ENCODE assay signal across 1 cellular context in genomic region chr14:23057757-23058653, GRCh38.
TF ChIP-seq lines count a peak whose summit lies in the region.

No MANE protein-coding gene starts in this region.

TF ChIP-seq in HEK293, 187 proteins besides CTCF, POLR2A, EP300 and RAD21 (continued from another document and continues in another):
- TF ChIP-seq SALL2 (tag by site-specific recombination; IDR thresholded peaks at IDR 0.05; ENCODE audit: borderline replicate concordance) = no peak
- TF ChIP-seq ZNF776 (tag by site-specific recombination; IDR thresholded peaks at IDR 0.05; ENCODE audit: borderline replicate concordance) = no peak
- peak; percentile 80; the same call in 1 of the 2 replicates for TF ChIP-seq ZNF561 (tag by site-specific recombination; IDR thresholded peaks at IDR 0.05; ENCODE audit: borderline replicate concordance)
- no peak for TF ChIP-seq MEIS1 (CRISPR knock-in tag; IDR thresholded peaks at IDR 0.05; ENCODE audit: borderline replicate concordance)
- TF ChIP-seq GLIS1 (tag by site-specific recombination; IDR thresholded peaks at IDR 0.05) = peak; percentile 83
- no peak for TF ChIP-seq YY2 (tag by site-specific recombination; IDR thresholded peaks at IDR 0.05)
- TF ChIP-seq ZNF146 (tag by site-specific recombination; IDR thresholded peaks at IDR 0.05) = no peak
- TF ChIP-seq IKZF3 (tag by site-specific recombination; IDR thresholded peaks at IDR 0.05) = peak; percentile 96
- no peak for TF ChIP-seq ZNF658 (tag by site-specific recombination; IDR thresholded peaks at IDR 0.05)
- TF ChIP-seq HOXC10 (CRISPR knock-in tag; IDR thresholded peaks at IDR 0.05) = no peak
- no peak; the same call in none of the 2 replicates for TF ChIP-seq ZNF692 (tag by site-specific recombination; IDR thresholded peaks at IDR 0.05)
- peak; percentile 66 for TF ChIP-seq ZBTB17 (tag by site-specific recombination; IDR thresholded peaks at IDR 0.05)
- TF ChIP-seq ZNF394 (tag by site-specific recombination; IDR thresholded peaks at IDR 0.05; ENCODE audit: borderline replicate concordance) = peak; percentile 56; the same call in 1 of the 2 replicates
- TF ChIP-seq ZNF398 (tag by site-specific recombination; IDR thresholded peaks at IDR 0.05) = peak; percentile 48
- no peak for TF ChIP-seq YY1 (tag by site-specific recombination; IDR thresholded peaks at IDR 0.05)
- peak; percentile 82 for TF ChIP-seq ZNF324 (tag by site-specific recombination; IDR thresholded peaks at IDR 0.05)
- TF ChIP-seq ZNF777 (tag by site-specific recombination; IDR thresholded peaks at IDR 0.05; ENCODE audit: borderline replicate concordance) = no peak
- no peak for TF ChIP-seq ZNF404 (tag by site-specific recombination; IDR thresholded peaks at IDR 0.05)
- TF ChIP-seq, protein P1, sequence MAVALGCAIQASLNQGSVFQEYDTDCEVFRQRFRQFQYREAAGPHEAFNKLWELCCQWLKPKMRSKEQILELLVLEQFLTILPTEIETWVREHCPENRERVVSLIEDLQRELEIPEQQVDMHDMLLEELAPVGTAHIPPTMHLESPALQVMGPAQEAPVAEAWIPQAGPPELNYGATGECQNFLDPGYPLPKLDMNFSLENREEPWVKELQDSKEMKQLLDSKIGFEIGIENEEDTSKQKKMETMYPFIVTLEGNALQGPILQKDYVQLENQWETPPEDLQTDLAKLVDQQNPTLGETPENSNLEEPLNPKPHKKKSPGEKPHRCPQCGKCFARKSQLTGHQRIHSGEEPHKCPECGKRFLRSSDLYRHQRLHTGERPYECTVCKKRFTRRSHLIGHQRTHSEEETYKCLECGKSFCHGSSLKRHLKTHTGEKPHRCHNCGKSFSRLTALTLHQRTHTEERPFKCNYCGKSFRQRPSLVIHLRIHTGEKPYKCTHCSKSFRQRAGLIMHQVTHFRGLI (tag by site-specific recombination; IDR thresholded peaks at IDR 0.05) = peak; percentile 57; the same call in 1 of the 2 replicates
- TF ChIP-seq, protein P2, sequence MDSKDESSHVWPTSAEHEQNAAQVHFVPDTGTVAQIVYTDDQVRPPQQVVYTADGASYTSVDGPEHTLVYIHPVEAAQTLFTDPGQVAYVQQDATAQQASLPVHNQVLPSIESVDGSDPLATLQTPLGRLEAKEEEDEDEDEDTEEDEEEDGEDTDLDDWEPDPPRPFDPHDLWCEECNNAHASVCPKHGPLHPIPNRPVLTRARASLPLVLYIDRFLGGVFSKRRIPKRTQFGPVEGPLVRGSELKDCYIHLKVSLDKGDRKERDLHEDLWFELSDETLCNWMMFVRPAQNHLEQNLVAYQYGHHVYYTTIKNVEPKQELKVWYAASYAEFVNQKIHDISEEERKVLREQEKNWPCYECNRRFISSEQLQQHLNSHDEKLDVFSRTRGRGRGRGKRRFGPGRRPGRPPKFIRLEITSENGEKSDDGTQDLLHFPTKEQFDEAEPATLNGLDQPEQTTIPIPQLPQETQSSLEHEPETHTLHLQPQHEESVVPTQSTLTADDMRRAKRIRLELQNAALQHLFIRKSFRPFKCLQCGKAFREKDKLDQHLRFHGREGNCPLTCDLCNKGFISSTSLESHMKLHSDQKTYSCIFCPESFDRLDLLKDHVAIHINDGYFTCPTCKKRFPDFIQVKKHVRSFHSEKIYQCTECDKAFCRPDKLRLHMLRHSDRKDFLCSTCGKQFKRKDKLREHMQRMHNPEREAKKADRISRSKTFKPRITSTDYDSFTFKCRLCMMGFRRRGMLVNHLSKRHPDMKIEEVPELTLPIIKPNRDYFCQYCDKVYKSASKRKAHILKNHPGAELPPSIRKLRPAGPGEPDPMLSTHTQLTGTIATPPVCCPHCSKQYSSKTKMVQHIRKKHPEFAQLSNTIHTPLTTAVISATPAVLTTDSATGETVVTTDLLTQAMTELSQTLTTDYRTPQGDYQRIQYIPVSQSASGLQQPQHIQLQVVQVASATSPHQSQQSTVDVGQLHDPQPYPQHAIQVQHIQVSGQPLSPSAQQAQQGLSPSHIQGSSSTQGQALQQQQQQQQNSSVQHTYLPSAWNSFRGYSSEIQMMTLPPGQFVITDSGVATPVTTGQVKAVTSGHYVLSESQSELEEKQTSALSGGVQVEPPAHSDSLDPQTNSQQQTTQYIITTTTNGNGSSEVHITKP (tag by site-specific recombination; IDR thresholded peaks at IDR 0.05) = peak; percentile 82
- no peak for TF ChIP-seq SCRT1 (tag by site-specific recombination; IDR thresholded peaks at IDR 0.05; ENCODE audit: borderline replicate concordance)
- peak; percentile 71; the same call in 1 of the 2 replicates for TF ChIP-seq ZFP69B (tag by site-specific recombination; IDR thresholded peaks at IDR 0.05)
- TF ChIP-seq ZNF121 (tag by site-specific recombination; IDR thresholded peaks at IDR 0.05) = peak; percentile 98
- no peak for TF ChIP-seq ZNF211 (tag by site-specific recombination; IDR thresholded peaks at IDR 0.05; ENCODE audit: low read depth)
- TF ChIP-seq ZNF664 (tag by site-specific recombination; IDR thresholded peaks at IDR 0.05) = no peak
- 0 out of 2 replicates have a peak, but pooled peaks have one; percentile 26 for TF ChIP-seq MZF1 (tag by site-specific recombination; IDR thresholded peaks at IDR 0.05; ENCODE audit: borderline replicate concordance)
- peak; percentile 63 for TF ChIP-seq ZNF654 (tag by site-specific recombination; IDR thresholded peaks at IDR 0.05; ENCODE audit: low read depth)
- TF ChIP-seq ZNF677 (tag by site-specific recombination; IDR thresholded peaks at IDR 0.05) = no peak
- TF ChIP-seq ZNF600 (tag by site-specific recombination; IDR thresholded peaks at IDR 0.05) = peak; percentile 99
- TF ChIP-seq ZNF521 (tag by site-specific recombination; IDR thresholded peaks at IDR 0.05) = no peak
- TF ChIP-seq ZNF423 (tag by site-specific recombination; IDR thresholded peaks at IDR 0.05) = no peak; the same call in 1 of the 2 replicates
- TF ChIP-seq ZNF248 (tag by site-specific recombination; IDR thresholded peaks at IDR 0.05) = no peak
- no peak; the same call in 1 of the 2 replicates for TF ChIP-seq ZNF660 (tag by site-specific recombination; IDR thresholded peaks at IDR 0.05)
- no peak for TF ChIP-seq ZNF837 (tag by site-specific recombination; IDR thresholded peaks at IDR 0.05)
- peak; percentile 96 for TF ChIP-seq ZBTB8A (tag by site-specific recombination; IDR thresholded peaks at IDR 0.05)
- TF ChIP-seq OVOL3 (tag by site-specific recombination; IDR thresholded peaks at IDR 0.05) = no peak
- no peak for TF ChIP-seq ZNF239 (tag by site-specific recombination; IDR thresholded peaks at IDR 0.05)
- TF ChIP-seq TRIM28 (IDR thresholded peaks at IDR 0.05; ENCODE audit: borderline replicate concordance, low read length) = peak; percentile 35; the same call in 1 of the 2 replicates
- no peak for TF ChIP-seq ZBTB21 (tag by site-specific recombination; IDR thresholded peaks at IDR 0.05)
- no peak for TF ChIP-seq ZNF221 (tag by site-specific recombination; IDR thresholded peaks at IDR 0.05; ENCODE audit: borderline replicate concordance)
- TF ChIP-seq ZNF114 (tag by site-specific recombination; IDR thresholded peaks at IDR 0.05) = no peak
- peak; percentile 88; the same call in 1 of the 2 replicates for TF ChIP-seq ZBTB48 (tag by site-specific recombination; IDR thresholded peaks at IDR 0.05)
- TF ChIP-seq PRDM2 (tag by site-specific recombination; IDR thresholded peaks at IDR 0.05; ENCODE audit: borderline replicate concordance) = no peak
- no peak for TF ChIP-seq HOXD13 (CRISPR knock-in tag; IDR thresholded peaks at IDR 0.05; ENCODE audit: borderline replicate concordance)
- no peak for TF ChIP-seq ZNF621 (tag by site-specific recombination; IDR thresholded peaks at IDR 0.05)
- TF ChIP-seq ZSCAN30 (tag by site-specific recombination; IDR thresholded peaks at IDR 0.05) = no peak
- peak; percentile 86 for TF ChIP-seq ZNF335 (tag by site-specific recombination; conservative IDR thresholded peaks at IDR 0.05)
- peak; percentile 66; the same call in 1 of the 2 replicates for TF ChIP-seq ZIC2 (tag by site-specific recombination; IDR thresholded peaks at IDR 0.05)
- peak; percentile 69; the same call in 1 of the 2 replicates for TF ChIP-seq KLF16 (tag by site-specific recombination; IDR thresholded peaks at IDR 0.05)
- peak; percentile 63; the same call in 1 of the 2 replicates for TF ChIP-seq ZNF76 (tag by site-specific recombination; IDR thresholded peaks at IDR 0.05; ENCODE audit: borderline replicate concordance, low read depth)
- peak; percentile 59; the same call in 1 of the 2 replicates for TF ChIP-seq BCL11B (tag by site-specific recombination; IDR thresholded peaks at IDR 0.05; ENCODE audit: low read depth)
- TF ChIP-seq ZNF10 (tag by site-specific recombination; IDR thresholded peaks at IDR 0.05) = no peak
- TF ChIP-seq, protein P3, sequence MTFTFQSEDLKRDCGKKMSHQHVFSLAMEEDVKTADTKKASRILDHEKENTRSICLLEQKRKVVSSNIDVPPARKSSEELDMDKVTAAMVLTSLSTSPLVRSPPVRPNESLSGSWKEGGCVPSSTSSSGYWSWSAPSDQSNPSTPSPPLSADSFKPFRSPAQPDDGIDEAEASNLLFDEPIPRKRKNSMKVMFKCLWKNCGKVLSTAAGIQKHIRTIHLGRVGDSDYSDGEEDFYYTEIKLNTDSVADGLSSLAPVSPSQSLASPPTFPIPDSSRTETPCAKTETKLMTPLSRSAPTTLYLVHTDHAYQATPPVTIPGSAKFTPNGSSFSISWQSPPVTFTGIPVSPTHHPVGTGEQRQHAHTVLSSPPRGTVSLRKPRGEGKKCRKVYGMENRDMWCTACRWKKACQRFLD (tag by site-specific recombination; IDR thresholded peaks at IDR 0.05) = no peak
- TF ChIP-seq ZNF133 (tag by site-specific recombination; IDR thresholded peaks at IDR 0.05) = no peak
- TF ChIP-seq ZNF37A (tag by site-specific recombination; IDR thresholded peaks at IDR 0.05) = no peak
- peak; percentile 56 for TF ChIP-seq KLF10 (tag by site-specific recombination; IDR thresholded peaks at IDR 0.05)
